ENCODE assay signal across 30 cellular contexts in genomic region chr17:4008496-4009163, GRCh38. TPM values are rescaled to one million over a fixed set of nuclear protein-coding genes. Genes with fewer than 3 reads are reported as not detected.
A peak's percentile ranks its signal among the peaks of the same experiment; 100 is the strongest.
DNase-seq lines count a peak whose midpoint lies in the region; ATAC-seq and TF ChIP-seq lines count a peak whose summit lies in the region.
"Had no signal": no experiment of that assay in that cellular context is flagged by ENCODE, and none has a peak within 500 bp of the region (broad histone marks: within the 10 kb centered on the region; RNA-seq: fewer than 3 reads in every experiment).

No MANE protein-coding gene starts in this region.

- ATAC-seq in activated CD8-positive, alpha-beta T cell treated with anti-CD3 and anti-CD28 coated beads, Interleukin-2, amount 10 ng/mL, durations not matched to agents 7 days and 5 days: no peak
- no peak for ATAC-seq in activated CD8-positive, alpha-beta T cell treated with anti-CD3 and anti-CD28 coated beads for 36 hours
- ATAC-seq in lower lobe of right lung (no peak), natural killer cell (no peak)
- ATAC-seq in CD8-positive, alpha-beta T cell: no peak
- ATAC-seq: activated naive CD8-positive, alpha-beta T cell treated with anti-CD3 and anti-CD28 coated beads, Interleukin-2, amount 50 U/mL, for 24 hours; stimulated activated memory B cell treated with anti-CD40 and anti-IgM and Interleukin-4, amounts not matched to agents 10 μg/mL and 1 μg/mL and 100 μg/mL, for 72 hours had no signal

- POLR2A ChIA-PET in activated CD8-positive, alpha-beta T cell treated with anti-CD3 and anti-CD28 coated beads, Interleukin-2, amount 10 ng/mL, durations not matched to agents 7 days and 5 days (lab: Charles Lee): no interaction called here
- POLR2A ChIA-PET in activated CD8-positive, alpha-beta T cell treated with anti-CD3 and anti-CD28 coated beads for 36 hours (lab: Charles Lee): no interaction called here
- POLR2A ChIA-PET in CD8-positive, alpha-beta T cell (lab: Charles Lee): no interaction called here

- H3K4me1 ChIP-seq in lower lobe of right lung (peaks cover 40% of the 10 kb centered on the region), SJCRH30 (peaks cover under 1% of the 10 kb centered on the region; the same call in 1 of the 2 replicates)
- peaks cover 4% of the 10 kb centered on the region for H3K4me1 ChIP-seq in CD8-positive, alpha-beta T cell (ENCODE audit: insufficient read depth, low read length)

- H3K9me3 ChIP-seq in lower lobe of right lung (no peaks in the 10 kb centered on the region), SJCRH30 (replicated peaks) (no peaks in the 10 kb centered on the region)
- H3K9me3 ChIP-seq in CD8-positive, alpha-beta T cell (ENCODE audit: low read length): no peaks in the 10 kb centered on the region
- H3K9me3 ChIP-seq: esophagus squamous epithelium, pancreas had no signal

- H3K27ac ChIP-seq in lower lobe of right lung (peak overlapping the region; percentile 24), SJCRH30 (no peak overlapping the region)
- no peak overlapping the region for H3K27ac ChIP-seq in CD8-positive, alpha-beta T cell (ENCODE audit: low read depth, low read length)
- H3K27ac ChIP-seq: 22Rv1, GM23248, HL-60, pancreas, SK-N-MC had no signal

- H3K27ac Mint-ChIP-seq in activated CD8-positive, alpha-beta T cell treated with anti-CD3 and anti-CD28 coated beads, Interleukin-2, amount 10 ng/mL, durations not matched to agents 7 days and 5 days: no peak overlapping the region
- no peak overlapping the region for H3K27ac Mint-ChIP-seq in activated CD8-positive, alpha-beta T cell treated with anti-CD3 and anti-CD28 coated beads for 36 hours
- H3K27ac Mint-ChIP-seq in chondrocyte (ENCODE audit: unreplicated experiment): peak overlapping the region; percentile 82
- H3K27ac Mint-ChIP-seq in natural killer cell: no peak overlapping the region
- H3K27ac Mint-ChIP-seq in CD8-positive, alpha-beta T cell: no peak overlapping the region
- H3K27ac Mint-ChIP-seq: activated CD4-positive, alpha-beta memory T cell treated with anti-CD3 and anti-CD28 coated beads, Interleukin-2, amount 10 ng/mL, durations not matched to agents 7 days and 5 days; activated naive CD8-positive, alpha-beta T cell treated with anti-CD3 and anti-CD28 coated beads, Interleukin-2, amount 50 U/mL, for 24 hours; CD4-positive, CD25-positive, alpha-beta regulatory T cell; endodermal cell; HFFc6; stimulated activated memory B cell treated with anti-CD40 and anti-IgM and Interleukin-4, amounts not matched to agents 10 μg/mL and 1 μg/mL and 100 μg/mL, for 72 hours; T-helper 1 cell treated with Interleukin-12 subunit alpha and Interleukin-12 subunit beta and Interleukin-4 antibody, amounts not matched to agents 30 μg/mL and 1 μg/mL, for 36 hours had no signal

- TF ChIP-seq CTCF in activated CD8-positive, alpha-beta T cell treated with anti-CD3 and anti-CD28 coated beads for 36 hours (IDR thresholded peaks at IDR 0.05): no peak
- TF ChIP-seq CTCF in chondrocyte (IDR thresholded peaks at IDR 0.05): no peak
- no peak for TF ChIP-seq CTCF in lower lobe of right lung (IDR thresholded peaks at IDR 0.05)
- no peak for TF ChIP-seq CTCF in natural killer cell (IDR thresholded peaks at IDR 0.05)
- TF ChIP-seq CTCF in CD8-positive, alpha-beta T cell (IDR thresholded peaks at IDR 0.05): no peak

- peaks cover 86% of the 10 kb centered on the region for H3K36me3 ChIP-seq in lower lobe of right lung
- peaks cover 54% of the 10 kb centered on the region for H3K36me3 ChIP-seq in CD8-positive, alpha-beta T cell (ENCODE audit: insufficient read depth, low read length)
- peaks cover 4% of the 10 kb centered on the region for H3K36me3 ChIP-seq in SJCRH30

- peak; percentile 17 for DNase-seq in activated CD8-positive, alpha-beta T cell treated with anti-CD3 and anti-CD28 coated beads, Interleukin-2, amount 10 ng/mL, durations not matched to agents 7 days and 5 days
- DNase-seq in activated CD8-positive, alpha-beta T cell treated with anti-CD3 and anti-CD28 coated beads for 36 hours: no peak
- no peak for DNase-seq in chondrocyte (ENCODE audit: low spot score)
- DNase-seq in lower lobe of right lung: no peak
- DNase-seq in superior temporal gyrus (ENCODE audit: extremely low spot score): peak; percentile 31
- DNase-seq in natural killer cell: no peak
- DNase-seq in CD8-positive, alpha-beta T cell: no peak
- no peak for DNase-seq in SJCRH30
- DNase-seq: activated CD4-positive, alpha-beta memory T cell treated with anti-CD3 and anti-CD28 coated beads, Interleukin-2, amount 10 ng/mL, durations not matched to agents 7 days and 5 days; activated CD4-positive, CD25-positive, alpha-beta regulatory T cell treated with anti-CD3 and anti-CD28 coated beads, Interleukin-2, amount 50 U/mL, for 72 hours; activated effector memory CD4-positive, alpha-beta T cell treated with anti-CD3 and anti-CD28 coated beads, Interleukin-2, amount 50 U/mL, for 16 hours; activated naive CD8-positive, alpha-beta T cell treated with anti-CD3 and anti-CD28 coated beads, Interleukin-2, amount 50 U/mL, for 24 hours; activated T-cell treated with anti-CD3 and anti-CD28 coated beads for 4 hours; CD4-positive, CD25-positive, alpha-beta regulatory T cell; esophagus squamous epithelium; GM23248; HFFc6; Karpas-422; NCI-H1417 treated with DMSO at 0.1 percent for 48 hours; NCI-H2081 treated with DMSO at 0.1 percent for 48 hours; NCI-H774; nephron progenitor cell; pancreas; stimulated activated CD4-positive, alpha-beta T cell treated with anti-CD3 and anti-CD28 coated beads, Interleukin-4, amount 100 ng/mL, for 24 hours had no signal

- no peaks in the 10 kb centered on the region for H3K27me3 ChIP-seq in lower lobe of right lung (ENCODE audit: low read depth)
- no peaks in the 10 kb centered on the region for H3K27me3 ChIP-seq in CD8-positive, alpha-beta T cell (ENCODE audit: insufficient read depth, low read length)
- no peaks in the 10 kb centered on the region for H3K27me3 ChIP-seq in SJCRH30
- H3K27me3 ChIP-seq: esophagus squamous epithelium, pancreas had no signal

- CTCF ChIA-PET in activated CD8-positive, alpha-beta T cell treated with anti-CD3 and anti-CD28 coated beads, Interleukin-2, amount 10 ng/mL, durations not matched to agents 7 days and 5 days (lab: Charles Lee): interaction anchor here (0.7 to 5.2 kb wide), 6 partner anchors 9 to 95 kb away, joined by 3 to 69 read pairs (median 4); partner anchors contain the start of gene P2RX1
- CTCF ChIA-PET in activated CD8-positive, alpha-beta T cell treated with anti-CD3 and anti-CD28 coated beads for 36 hours (lab: Charles Lee): interaction anchor here (0.6 to 9.1 kb wide), 6 partner anchors 9 to 101 kb away, joined by 3 to 98 read pairs (median 4); no protein-coding TSS in a partner anchor
- CTCF ChIA-PET in CD8-positive, alpha-beta T cell (lab: Charles Lee): interaction anchor here (1.1 to 13.2 kb wide), 6 partner anchors 14 to 271 kb away, joined by 3 to 181 read pairs (median 4); partner anchors contain the start of gene P2RX1

- H3K4me3 ChIP-seq in lower lobe of right lung (no peak overlapping the region), SJCRH30 (no peak overlapping the region)
- no peak overlapping the region for H3K4me3 ChIP-seq in CD8-positive, alpha-beta T cell (ENCODE audit: low read depth, low read length)
- H3K4me3 ChIP-seq: esophagus squamous epithelium, GM23248, pancreas, SK-N-MC had no signal

- peaks cover 36% of the 10 kb centered on the region for H3K36me3 Mint-ChIP-seq in activated CD8-positive, alpha-beta T cell treated with anti-CD3 and anti-CD28 coated beads, Interleukin-2, amount 10 ng/mL, durations not matched to agents 7 days and 5 days (ENCODE audit: low read depth)
- peaks cover 13% of the 10 kb centered on the region for H3K36me3 Mint-ChIP-seq in activated CD8-positive, alpha-beta T cell treated with anti-CD3 and anti-CD28 coated beads for 36 hours (ENCODE audit: low read depth)
- H3K36me3 Mint-ChIP-seq in chondrocyte (ENCODE audit: low read depth) (peaks cover 21% of the 10 kb centered on the region), natural killer cell (no peaks in the 10 kb centered on the region)
- peaks cover 65% of the 10 kb centered on the region for H3K36me3 Mint-ChIP-seq in CD8-positive, alpha-beta T cell

- H3K4me3 Mint-ChIP-seq in activated CD8-positive, alpha-beta T cell treated with anti-CD3 and anti-CD28 coated beads, Interleukin-2, amount 10 ng/mL, durations not matched to agents 7 days and 5 days: no peak overlapping the region
- no peak overlapping the region for H3K4me3 Mint-ChIP-seq in activated CD8-positive, alpha-beta T cell treated with anti-CD3 and anti-CD28 coated beads for 36 hours
- H3K4me3 Mint-ChIP-seq in chondrocyte (ENCODE audit: unreplicated experiment) (no peak overlapping the region), natural killer cell (no peak overlapping the region)
- no peak overlapping the region for H3K4me3 Mint-ChIP-seq in CD8-positive, alpha-beta T cell
- H3K4me3 Mint-ChIP-seq: activated CD4-positive, alpha-beta memory T cell treated with anti-CD3 and anti-CD28 coated beads, Interleukin-2, amount 10 ng/mL, durations not matched to agents 7 days and 5 days; activated naive CD8-positive, alpha-beta T cell treated with anti-CD3 and anti-CD28 coated beads, Interleukin-2, amount 50 U/mL, for 24 hours; CD4-positive, CD25-positive, alpha-beta regulatory T cell; endodermal cell; HFFc6; nephron progenitor cell; stimulated activated memory B cell treated with anti-CD40 and anti-IgM and Interleukin-4, amounts not matched to agents 10 μg/mL and 1 μg/mL and 100 μg/mL, for 72 hours; T-helper 1 cell treated with Interleukin-12 subunit alpha and Interleukin-12 subunit beta and Interleukin-4 antibody, amounts not matched to agents 30 μg/mL and 1 μg/mL, for 36 hours had no signal

- peaks cover 3% of the 10 kb centered on the region for H3K4me1 Mint-ChIP-seq in activated CD8-positive, alpha-beta T cell treated with anti-CD3 and anti-CD28 coated beads, Interleukin-2, amount 10 ng/mL, durations not matched to agents 7 days and 5 days (ENCODE audit: low read depth)
- peaks cover 5% of the 10 kb centered on the region for H3K4me1 Mint-ChIP-seq in activated CD8-positive, alpha-beta T cell treated with anti-CD3 and anti-CD28 coated beads for 36 hours (ENCODE audit: low read depth)
- H3K4me1 Mint-ChIP-seq in chondrocyte (ENCODE audit: low read depth) (peaks cover 40% of the 10 kb centered on the region), natural killer cell (peaks cover 0 to 9% of the 10 kb centered on the region in 2 donors)
- H3K4me1 Mint-ChIP-seq in CD8-positive, alpha-beta T cell (ENCODE audit: low read depth): peaks cover 4% of the 10 kb centered on the region

- H3K27me3 Mint-ChIP-seq in activated CD8-positive, alpha-beta T cell treated with anti-CD3 and anti-CD28 coated beads, Interleukin-2, amount 10 ng/mL, durations not matched to agents 7 days and 5 days (ENCODE audit: low read depth): no peaks in the 10 kb centered on the region
- H3K27me3 Mint-ChIP-seq in activated CD8-positive, alpha-beta T cell treated with anti-CD3 and anti-CD28 coated beads for 36 hours: no peaks in the 10 kb centered on the region
- no peaks in the 10 kb centered on the region for H3K27me3 Mint-ChIP-seq in chondrocyte (ENCODE audit: low read depth)
- no peaks in the 10 kb centered on the region for H3K27me3 Mint-ChIP-seq in natural killer cell (ENCODE audit: low read depth in 2 of 2)
- H3K27me3 Mint-ChIP-seq in CD8-positive, alpha-beta T cell (ENCODE audit: low read depth): no peaks in the 10 kb centered on the region
- H3K27me3 Mint-ChIP-seq: activated CD4-positive, alpha-beta memory T cell treated with anti-CD3 and anti-CD28 coated beads, Interleukin-2, amount 10 ng/mL, durations not matched to agents 7 days and 5 days; activated naive CD8-positive, alpha-beta T cell treated with anti-CD3 and anti-CD28 coated beads, Interleukin-2, amount 50 U/mL, for 24 hours; CD4-positive, CD25-positive, alpha-beta regulatory T cell; stimulated activated memory B cell treated with anti-CD40 and anti-IgM and Interleukin-4, amounts not matched to agents 10 μg/mL and 1 μg/mL and 100 μg/mL, for 72 hours had no signal

- intact Hi-C loops in activated CD8-positive, alpha-beta T cell treated with anti-CD3 and anti-CD28 coated beads for 36 hours (cut with micrococcal nuclease): loop anchor here (5.0 kb wide), 1 partner anchor 96 kb away; no protein-coding TSS in a partner anchor
- intact Hi-C loops in lower lobe of right lung (cut with DNase I) (no loop called here), natural killer cell (cut with micrococcal nuclease) (loop anchor here (10.0 kb wide), 1 partner anchor 274 kb away; no protein-coding TSS in a partner anchor)
- intact Hi-C loops in CD8-positive, alpha-beta T cell (cut with DNase I, micrococcal nuclease): loop anchor here in 1 of 2 experiments (10.0 kb wide), 1 partner anchor 274 kb away; no protein-coding TSS in a partner anchor

- no peaks in the 10 kb centered on the region for H3K9me3 Mint-ChIP-seq in activated CD8-positive, alpha-beta T cell treated with anti-CD3 and anti-CD28 coated beads, Interleukin-2, amount 10 ng/mL, durations not matched to agents 7 days and 5 days (ENCODE audit: insufficient read depth)
- H3K9me3 Mint-ChIP-seq in activated CD8-positive, alpha-beta T cell treated with anti-CD3 and anti-CD28 coated beads for 36 hours: no peaks in the 10 kb centered on the region
- H3K9me3 Mint-ChIP-seq in chondrocyte (ENCODE audit: low read depth) (no peaks in the 10 kb centered on the region), natural killer cell (no peaks in the 10 kb centered on the region)
- H3K9me3 Mint-ChIP-seq in CD8-positive, alpha-beta T cell: no peaks in the 10 kb centered on the region
- H3K9me3 Mint-ChIP-seq: activated CD4-positive, alpha-beta memory T cell treated with anti-CD3 and anti-CD28 coated beads, Interleukin-2, amount 10 ng/mL, durations not matched to agents 7 days and 5 days; activated naive CD8-positive, alpha-beta T cell treated with anti-CD3 and anti-CD28 coated beads, Interleukin-2, amount 50 U/mL, for 24 hours; HFFc6; nephron progenitor cell; stimulated activated memory B cell treated with anti-CD40 and anti-IgM and Interleukin-4, amounts not matched to agents 10 μg/mL and 1 μg/mL and 100 μg/mL, for 72 hours; T-helper 1 cell treated with Interleukin-12 subunit alpha and Interleukin-12 subunit beta and Interleukin-4 antibody, amounts not matched to agents 30 μg/mL and 1 μg/mL, for 36 hours had no signal

RNA-seq across cellular contexts. Expression of gene ATP2A3, which starts 44.4 kb away (rescaled TPM):
- 100 to 1,000 TPM; 341 to 354 TPM for total RNA-seq in activated CD8-positive, alpha-beta T cell treated with anti-CD3 and anti-CD28 coated beads, Interleukin-2, amount 10 ng/mL, durations not matched to agents 7 days and 5 days
- 100 to 1,000 TPM; 113 to 117 TPM for total RNA-seq in activated CD8-positive, alpha-beta T cell treated with anti-CD3 and anti-CD28 coated beads for 36 hours
- total RNA-seq in chondrocyte (0.53 to 1.7 TPM (median 1.5 TPM) in 3 replicates), lower lobe of right lung (45.6 TPM), natural killer cell (100 to 1,000 TPM; 326 to 397 (median 377) TPM)
- total RNA-seq in CD8-positive, alpha-beta T cell: 100 to 1,000 TPM; 197 to 200 TPM
- 1.9 and 2.0 TPM in 2 replicates for total RNA-seq in SJCRH30 (2014; rRNA removed; shearing (Covaris generic))

Comparison
In these comparisons a context has a peak if more than half of its experiments do, and no peak if none do; other contexts are left out.
1. DNase-seq: peak in activated CD8-positive, alpha-beta T cell treated with anti-CD3 and anti-CD28 coated beads, Interleukin-2, amount 10 ng/mL, durations not matched to agents 7 days and 5 days (single experiment) and superior temporal gyrus (single experiment); none in activated CD8-positive, alpha-beta T cell treated with anti-CD3 and anti-CD28 coated beads for 36 hours (single experiment), chondrocyte (single experiment), lower lobe of right lung (single experiment), natural killer cell (single experiment), CD8-positive, alpha-beta T cell (0 of 7) and SJCRH30 (0 of 2).
2. RNA of gene ATP2A3, which starts 44.4 kb away (total RNA-seq): 326 to 397 TPM in natural killer cell, 341 to 354 TPM in activated CD8-positive, alpha-beta T cell treated with anti-CD3 and anti-CD28 coated beads, Interleukin-2, amount 10 ng/mL, durations not matched to agents 7 days and 5 days, 197 to 200 TPM in CD8-positive, alpha-beta T cell, 113 to 117 TPM in activated CD8-positive, alpha-beta T cell treated with anti-CD3 and anti-CD28 coated beads for 36 hours and 45.6 TPM in lower lobe of right lung (single experiment); 1.9 to 2.0 TPM in SJCRH30 and 0.53 to 1.7 TPM in chondrocyte; every median in the first group is over 10 times any median in the second.